Comparison of ENCODE assay signal across 1 cellular context in the genomic region with DNA sequence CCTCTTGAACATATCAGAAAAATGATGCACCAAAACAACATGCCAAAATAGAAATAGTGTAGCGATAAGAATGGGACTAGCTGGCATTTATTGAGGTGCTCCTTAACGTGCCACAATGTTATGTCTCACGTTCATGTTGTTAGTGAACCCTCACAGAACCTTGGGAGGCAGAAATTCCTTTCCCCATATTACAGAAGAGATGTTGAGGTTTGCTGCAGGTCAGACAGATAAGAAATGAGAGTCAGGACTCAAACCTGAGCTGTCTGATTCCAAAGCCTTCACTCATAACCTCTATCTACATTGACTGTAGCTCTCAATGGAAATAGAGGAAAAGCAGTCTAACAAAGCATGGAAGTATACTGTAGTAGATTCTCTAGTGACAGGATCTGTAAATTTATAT.
TF ChIP-seq lines count a peak whose summit lies in the region.

No MANE protein-coding gene starts in this region.

TF ChIP-seq in SK-N-SH, 30 proteins besides CTCF, POLR2A, EP300 and RAD21 (continued from another document):
- TF ChIP-seq, protein P1, sequence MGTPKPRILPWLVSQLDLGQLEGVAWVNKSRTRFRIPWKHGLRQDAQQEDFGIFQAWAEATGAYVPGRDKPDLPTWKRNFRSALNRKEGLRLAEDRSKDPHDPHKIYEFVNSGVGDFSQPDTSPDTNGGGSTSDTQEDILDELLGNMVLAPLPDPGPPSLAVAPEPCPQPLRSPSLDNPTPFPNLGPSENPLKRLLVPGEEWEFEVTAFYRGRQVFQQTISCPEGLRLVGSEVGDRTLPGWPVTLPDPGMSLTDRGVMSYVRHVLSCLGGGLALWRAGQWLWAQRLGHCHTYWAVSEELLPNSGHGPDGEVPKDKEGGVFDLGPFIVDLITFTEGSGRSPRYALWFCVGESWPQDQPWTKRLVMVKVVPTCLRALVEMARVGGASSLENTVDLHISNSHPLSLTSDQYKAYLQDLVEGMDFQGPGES (IDR thresholded peaks at IDR 0.05; ENCODE audit: low read depth, low read length): no peak
- TF ChIP-seq EZH2phosphoT487 (IDR thresholded peaks at IDR 0.05; ENCODE audit: borderline replicate concordance, low read depth) (no peak), TEAD4 (IDR thresholded peaks at IDR 0.05; ENCODE audit: borderline replicate concordance, insufficient read depth) (no peak), TAF1 (IDR thresholded peaks at IDR 0.05; ENCODE audit: borderline replicate concordance, low read depth, low read length) (no peak), NFIC (IDR thresholded peaks at IDR 0.05; ENCODE audit: borderline replicate concordance) (no peak), MEF2A (IDR thresholded peaks at IDR 0.05; ENCODE audit: borderline replicate concordance, low read depth) (no peak), FOXM1 (IDR thresholded peaks at IDR 0.05; ENCODE audit: low read depth) (no peak)
- TF ChIP-seq, protein P2, sequence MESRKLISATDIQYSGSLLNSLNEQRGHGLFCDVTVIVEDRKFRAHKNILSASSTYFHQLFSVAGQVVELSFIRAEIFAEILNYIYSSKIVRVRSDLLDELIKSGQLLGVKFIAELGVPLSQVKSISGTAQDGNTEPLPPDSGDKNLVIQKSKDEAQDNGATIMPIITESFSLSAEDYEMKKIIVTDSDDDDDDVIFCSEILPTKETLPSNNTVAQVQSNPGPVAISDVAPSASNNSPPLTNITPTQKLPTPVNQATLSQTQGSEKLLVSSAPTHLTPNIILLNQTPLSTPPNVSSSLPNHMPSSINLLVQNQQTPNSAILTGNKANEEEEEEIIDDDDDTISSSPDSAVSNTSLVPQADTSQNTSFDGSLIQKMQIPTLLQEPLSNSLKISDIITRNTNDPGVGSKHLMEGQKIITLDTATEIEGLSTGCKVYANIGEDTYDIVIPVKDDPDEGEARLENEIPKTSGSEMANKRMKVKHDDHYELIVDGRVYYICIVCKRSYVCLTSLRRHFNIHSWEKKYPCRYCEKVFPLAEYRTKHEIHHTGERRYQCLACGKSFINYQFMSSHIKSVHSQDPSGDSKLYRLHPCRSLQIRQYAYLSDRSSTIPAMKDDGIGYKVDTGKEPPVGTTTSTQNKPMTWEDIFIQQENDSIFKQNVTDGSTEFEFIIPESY (IDR thresholded peaks at IDR 0.05; ENCODE audit: borderline replicate concordance, low read depth): no peak
